Comparison of ENCODE assay signal across 1 cellular context in genomic region chr6:331622-332521, GRCh38.
TF ChIP-seq lines count a peak whose summit lies in the region.

No MANE protein-coding gene starts in this region.

TF ChIP-seq in HepG2, 621 proteins besides CTCF, POLR2A, EP300 and RAD21 (continued from another document):
- TF ChIP-seq ZBTB7A (CRISPR knock-in tag; IDR thresholded peaks at IDR 0.05), result peak; percentile 28; the same call in 1 of the 2 replicates
- TF ChIP-seq ZNF20 (CRISPR knock-in tag; IDR thresholded peaks at IDR 0.05), result no peak
- no peak for TF ChIP-seq HNRNPH1 (optimal IDR thresholded peaks at IDR 0.05; ENCODE audit: low read depth, low read length)
- TF ChIP-seq ZNF30 (CRISPR knock-in tag; IDR thresholded peaks at IDR 0.05), result no peak
- TF ChIP-seq ZNF550 (CRISPR knock-in tag; IDR thresholded peaks at IDR 0.05; ENCODE audit: borderline replicate concordance), result no peak
- TF ChIP-seq ZMAT5 (CRISPR knock-in tag; IDR thresholded peaks at IDR 0.05; ENCODE audit: borderline replicate concordance, low read depth), result no peak
- TF ChIP-seq REPIN1 (CRISPR knock-in tag; IDR thresholded peaks at IDR 0.05; ENCODE audit: borderline replicate concordance, low read depth), result no peak
- TF ChIP-seq MAFF (IDR thresholded peaks at IDR 0.05; ENCODE audit: low read depth, low read length), result no peak
- no peak for TF ChIP-seq ISL2 (CRISPR knock-in tag; IDR thresholded peaks at IDR 0.05)
- TF ChIP-seq ZNF160 (CRISPR knock-in tag; IDR thresholded peaks at IDR 0.05), result no peak
- TF ChIP-seq MED8 (CRISPR knock-in tag; IDR thresholded peaks at IDR 0.05; ENCODE audit: insufficient replicate concordance), result peak; percentile 18
- TF ChIP-seq TOPORS (CRISPR knock-in tag; IDR thresholded peaks at IDR 0.05), result no peak
- 0 out of 2 replicates have a peak, but pooled peaks have one; percentile 22 for TF ChIP-seq MXD1 (CRISPR knock-in tag; IDR thresholded peaks at IDR 0.05)
- 0 out of 2 replicates have a peak, but pooled peaks have one; percentile 3 for TF ChIP-seq NR0B2 (CRISPR knock-in tag; IDR thresholded peaks at IDR 0.05)
- no peak for TF ChIP-seq ZBTB49 (CRISPR knock-in tag; IDR thresholded peaks at IDR 0.05; ENCODE audit: borderline replicate concordance)
